Comparison of ENCODE assay signal across 1 cellular context in the genomic region with DNA sequence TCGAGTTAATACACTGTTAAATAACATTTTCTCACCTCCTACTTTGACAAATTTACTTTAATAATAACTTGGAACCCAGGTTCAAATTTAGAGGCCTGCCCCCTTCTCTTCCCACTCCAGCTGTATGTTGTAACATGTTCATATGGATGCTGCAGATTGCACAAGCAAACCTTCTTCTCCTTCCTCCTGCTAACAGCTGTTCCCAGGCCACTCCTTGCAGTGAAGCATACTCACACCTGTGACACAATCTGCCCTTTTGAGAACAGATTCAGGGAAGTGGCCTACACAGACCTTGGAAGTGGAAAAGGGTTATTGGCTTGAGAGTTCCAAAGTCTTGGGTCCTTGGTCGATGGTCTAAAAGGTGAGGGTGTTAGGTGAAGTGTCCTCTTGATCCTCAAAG.
TF ChIP-seq lines count a peak whose summit lies in the region.

No MANE protein-coding gene starts in this region.

TF ChIP-seq in GM12878, 131 proteins besides CTCF, POLR2A, EP300 and RAD21:
- no peak for TF ChIP-seq ESRRA (IDR thresholded peaks at IDR 0.05; ENCODE audit: low read length)
- TF ChIP-seq POLR2AphosphoS2 (IDR thresholded peaks at IDR 0.05; ENCODE audit: low read depth, low read length): no peak
- TF ChIP-seq BCL11A (IDR thresholded peaks at IDR 0.05; ENCODE audit: low read depth, low read length): no peak
- no peak for TF ChIP-seq NBN (IDR thresholded peaks at IDR 0.05)
- no peak for TF ChIP-seq BRCA1 (IDR thresholded peaks at IDR 0.05; ENCODE audit: low read depth, low read length)
- no peak for TF ChIP-seq IKZF2 (IDR thresholded peaks at IDR 0.05)
- no peak for TF ChIP-seq SRF (IDR thresholded peaks at IDR 0.05; ENCODE audit: low read depth in 2 of 2, low read length in 2 of 2)
- TF ChIP-seq TAF1 (IDR thresholded peaks at IDR 0.05; ENCODE audit: borderline replicate concordance, low read depth, low read length): no peak
- TF ChIP-seq YBX1 (IDR thresholded peaks at IDR 0.05): no peak
- no peak for TF ChIP-seq EZH2 (IDR thresholded peaks at IDR 0.05; ENCODE audit: borderline replicate concordance, control insufficient read depth, low read depth, low read length)
- no peak for TF ChIP-seq NFXL1 (IDR thresholded peaks at IDR 0.05; ENCODE audit: borderline replicate concordance)
- TF ChIP-seq DPF2 (IDR thresholded peaks at IDR 0.05): no peak
